ENCODE assay signal across 1 cellular context in genomic region chr5:102762828-102763227, GRCh38.
TF ChIP-seq lines count a peak whose summit lies in the region.

No MANE protein-coding gene starts in this region.

TF ChIP-seq in SK-N-SH, 30 proteins besides CTCF, POLR2A, EP300 and RAD21 (continued from another document):
- no peak for TF ChIP-seq REST (IDR thresholded peaks at IDR 0.05; ENCODE audit: low read depth, low read length)
- TF ChIP-seq EZH2phosphoT487 (IDR thresholded peaks at IDR 0.05; ENCODE audit: borderline replicate concordance, low read depth) = no peak
- TF ChIP-seq USF2 (IDR thresholded peaks at IDR 0.05; ENCODE audit: borderline replicate concordance, low read depth, low read length) = no peak
- no peak for TF ChIP-seq RXRA (IDR thresholded peaks at IDR 0.05; ENCODE audit: borderline replicate concordance, low read depth)
- TF ChIP-seq NRF1 (IDR thresholded peaks at IDR 0.05; ENCODE audit: low read depth, low read length) = no peak
- no peak for TF ChIP-seq YY1 (IDR thresholded peaks at IDR 0.05; ENCODE audit: low read depth)
- no peak for TF ChIP-seq FOXJ3 (CRISPR knock-in tag; IDR thresholded peaks at IDR 0.05)
- no peak for TF ChIP-seq JUND (IDR thresholded peaks at IDR 0.05)
- no peak for TF ChIP-seq RFX5 (IDR thresholded peaks at IDR 0.05; ENCODE audit: low read length)
- TF ChIP-seq USF1 (IDR thresholded peaks at IDR 0.05; ENCODE audit: borderline replicate concordance, low read depth) = no peak
- no peak for TF ChIP-seq NFIC (IDR thresholded peaks at IDR 0.05; ENCODE audit: borderline replicate concordance)
- TF ChIP-seq TEAD4 (IDR thresholded peaks at IDR 0.05; ENCODE audit: borderline replicate concordance, insufficient read depth) = no peak
- TF ChIP-seq POLR2AphosphoS5 (IDR thresholded peaks at IDR 0.05; ENCODE audit: low read depth, low read length) = no peak
